In the genomic region with DNA sequence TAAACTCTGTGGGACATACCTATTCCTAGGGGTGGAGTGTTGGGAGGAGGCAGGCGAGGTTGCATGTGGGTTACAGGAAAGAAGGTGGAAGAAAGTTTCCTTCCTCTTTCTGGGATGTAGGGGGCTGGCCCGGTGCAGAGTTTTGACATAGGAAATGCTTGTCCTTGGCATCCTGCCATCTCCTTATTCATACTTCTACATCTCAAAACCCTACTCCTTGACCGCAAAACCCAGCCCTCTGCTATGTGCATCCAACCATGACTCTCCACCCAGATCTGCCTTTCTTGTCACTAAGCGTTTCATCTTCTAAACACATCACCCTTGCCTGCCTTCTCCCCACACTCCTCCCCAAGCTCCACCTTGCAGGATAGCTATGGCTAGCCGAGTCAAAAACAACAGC, we compare ENCODE assay signal across 8 cellular contexts. TPM values are rescaled to one million over a fixed set of nuclear protein-coding genes. Genes with fewer than 3 reads are reported as not detected.
A peak's percentile ranks its signal among the peaks of the same experiment; 100 is the strongest.
DNase-seq lines count a peak whose midpoint lies in the region; ATAC-seq and TF ChIP-seq lines count a peak whose summit lies in the region.
"Not testable (repeated sequence)": the region's sequence is repeated elsewhere in the genome, so short reads cannot be mapped to it uniquely, and the experiment has no call there.

No MANE protein-coding gene starts in this region.

- H2AFZ ChIP-seq in Karpas-422 (ENCODE audit: low read length), result not testable (repeated sequence)

- not testable (repeated sequence) for H3K9me3 ChIP-seq in A673 (ENCODE audit: low read depth, low read length, poor library complexity, severe bottlenecking); Karpas-422 (ENCODE audit: low read length); T-helper 17 cell (ENCODE audit: control insufficient read depth, low read length, poor library complexity, severe bottlenecking)

- peak overlapping the region; percentile 42 for H3K4me2 ChIP-seq in Karpas-422 (ENCODE audit: low read depth, low read length, poor library complexity, severe bottlenecking)

- ATAC-seq in GM18870 (IDR thresholded peaks at IDR 0.05; ENCODE audit: unreplicated experiment) (peak; percentile 98), HG02798 (IDR thresholded peaks at IDR 0.05; ENCODE audit: poor library complexity, unreplicated experiment) (peak; percentile 97), T-helper 17 cell (peak; percentile 94)

- H3K4me1 ChIP-seq in A673 (ENCODE audit: insufficient read depth, low read length, poor library complexity, severe bottlenecking), result not testable (repeated sequence)
- H3K4me1 ChIP-seq in Karpas-422 (ENCODE audit: low read length), result peaks cover 13% of the 10 kb centered on the region

- H3K27ac Mint-ChIP-seq in T-helper 17 cell, result not testable (repeated sequence)
- peak overlapping the region; percentile 20 for H3K27ac Mint-ChIP-seq in activated T-helper 2 cell treated with anti-CD3 and anti-CD28 coated beads, Interferon-gamma antibody, Interleukin-2, Interleukin-4, amounts not matched to agents 10 μg/mL and 5 μg/mL and 100 μg/mL, durations not matched to agents 14 hours and 24 hours and 36 hours

- not testable (repeated sequence) for H3K27ac ChIP-seq in A673 (ENCODE audit: low read depth, low read length, poor library complexity, severe bottlenecking); Karpas-422 (ENCODE audit: low read length)

- H3K4me3 Mint-ChIP-seq in T-helper 17 cell, result peak overlapping the region; percentile 66
- not testable (repeated sequence) for H3K4me3 Mint-ChIP-seq in activated T-helper 2 cell treated with anti-CD3 and anti-CD28 coated beads, Interferon-gamma antibody, Interleukin-2, Interleukin-4, amounts not matched to agents 10 μg/mL and 5 μg/mL and 100 μg/mL, durations not matched to agents 14 hours and 24 hours and 36 hours (ENCODE audit: low read depth)

- BruUV-seq in A673 (replicated peaks; lab: Mats Ljungman, UMichigan), result not testable (repeated sequence)

- not testable (repeated sequence) for H3K27me3 ChIP-seq in A673 (replicated peaks; ENCODE audit: insufficient read depth, low read depth, low read length, poor library complexity); Karpas-422 (ENCODE audit: low read length)

- POLR2A ChIA-PET in A673 (lab: Charles Lee; ENCODE audit: low non-redundant PET), result not testable (repeated sequence)

- H3K9me3 Mint-ChIP-seq in activated T-helper 2 cell treated with anti-CD3 and anti-CD28 coated beads, Interferon-gamma antibody, Interleukin-2, Interleukin-4, amounts not matched to agents 10 μg/mL and 5 μg/mL and 100 μg/mL, durations not matched to agents 14 hours and 24 hours and 36 hours, result not testable (repeated sequence)

- peaks cover 18% of the 10 kb centered on the region for H3K4me1 Mint-ChIP-seq in T-helper 17 cell
- peaks cover 18% of the 10 kb centered on the region for H3K4me1 Mint-ChIP-seq in activated T-helper 2 cell treated with anti-CD3 and anti-CD28 coated beads, Interferon-gamma antibody, Interleukin-2, Interleukin-4, amounts not matched to agents 10 μg/mL and 5 μg/mL and 100 μg/mL, durations not matched to agents 14 hours and 24 hours and 36 hours (ENCODE audit: low read depth)

- CTCF ChIA-PET in A673 (lab: Charles Lee), result not testable (repeated sequence)

- DNase-seq in A673 (ENCODE audit: low spot score) (peak; percentile 2), Karpas-422 (peak; percentile 77), T-helper 17 cell (peak in 2 of 3 donors; percentile 14 to 25), fibroblast of villous mesenchyme (ENCODE audit: low read depth) (peak; percentile 28)
- DNase-seq in activated T-helper 2 cell treated with anti-CD3 and anti-CD28 coated beads, Interferon-gamma antibody, Interleukin-2, Interleukin-4, amounts not matched to agents 10 μg/mL and 5 μg/mL and 100 μg/mL, durations not matched to agents 14 hours and 24 hours and 36 hours (ENCODE audit: low spot score), result peak; percentile 50
- DNase-seq in stimulated activated CD4-positive, alpha-beta T cell treated with anti-CD3 and anti-CD28 coated beads, Interleukin-15, amount 100 ng/mL, for 1 hour (ENCODE audit: low read depth in 1 of 2, low spot score in 1 of 2), result peak; percentile 6 to 8

- not testable (repeated sequence) for H3K4me3 ChIP-seq in A673 (ENCODE audit: low read depth, low read length, poor library complexity, severe bottlenecking); Karpas-422 (ENCODE audit: low read length); fibroblast of villous mesenchyme (ENCODE audit: low read depth, low read length)

- not testable (repeated sequence) for H3K79me2 ChIP-seq in Karpas-422 (ENCODE audit: low read length)

- not testable (repeated sequence) for TF ChIP-seq CTCF in A673 (conservative IDR thresholded peaks at IDR 0.05; ENCODE audit: low read depth, low read length); fibroblast of villous mesenchyme (IDR thresholded peaks at IDR 0.05; ENCODE audit: insufficient read depth, low read depth, low read length)

- not testable (repeated sequence) for H3K36me3 ChIP-seq in A673 (ENCODE audit: insufficient read depth, low read length, poor library complexity, severe bottlenecking); Karpas-422 (ENCODE audit: insufficient read depth, low read length)

- not testable (repeated sequence) for H3K27me3 Mint-ChIP-seq in T-helper 17 cell; activated T-helper 2 cell treated with anti-CD3 and anti-CD28 coated beads, Interferon-gamma antibody, Interleukin-2, Interleukin-4, amounts not matched to agents 10 μg/mL and 5 μg/mL and 100 μg/mL, durations not matched to agents 14 hours and 24 hours and 36 hours (ENCODE audit: low read depth)

- H3K9me2 ChIP-seq in Karpas-422 (replicated peaks; ENCODE audit: insufficient read depth, low read length), result not testable (repeated sequence)

- H4K20me1 ChIP-seq in Karpas-422 (ENCODE audit: insufficient read depth, low read depth, low read length), result not testable (repeated sequence)

- intact Hi-C loops in A673 (cut with micrococcal nuclease; ENCODE audit: unreplicated experiment); activated T-helper 2 cell treated with anti-CD3 and anti-CD28 coated beads, Interferon-gamma antibody, Interleukin-2, Interleukin-4, amounts not matched to agents 10 μg/mL and 5 μg/mL and 100 μg/mL, durations not matched to agents 14 hours and 24 hours and 36 hours (cut with micrococcal nuclease): not testable (repeated sequence)

- not testable (repeated sequence) for H3K9ac ChIP-seq in Karpas-422 (ENCODE audit: low read length)

- H3K36me3 Mint-ChIP-seq in T-helper 17 cell (ENCODE audit: low read depth); activated T-helper 2 cell treated with anti-CD3 and anti-CD28 coated beads, Interferon-gamma antibody, Interleukin-2, Interleukin-4, amounts not matched to agents 10 μg/mL and 5 μg/mL and 100 μg/mL, durations not matched to agents 14 hours and 24 hours and 36 hours (ENCODE audit: low read depth): not testable (repeated sequence)

RNA-seq across cellular contexts. Expression of a gene that starts 48.5 kb away (rescaled TPM):
- total RNA-seq in A673 (2021), result not detected in 2 replicates
- total RNA-seq in Karpas-422 (2014; rRNA removed; shearing (Covaris generic); ENCODE audit: low replicate concordance), result not detected in 2 replicates
- not detected for total RNA-seq in T-helper 17 cell
- not detected in 2 replicates for total RNA-seq in activated T-helper 2 cell treated with anti-CD3 and anti-CD28 coated beads, Interferon-gamma antibody, Interleukin-2, Interleukin-4, amounts not matched to agents 10 μg/mL and 5 μg/mL and 100 μg/mL, durations not matched to agents 14 hours and 24 hours and 36 hours
- not detected in 2 replicates for total RNA-seq in fibroblast of villous mesenchyme

Comparison
In these comparisons a context has a peak if more than half of its experiments do, and no peak if none do; other contexts are left out.
1. DNase-seq: peak in every context shown above with its lines; median percentile 77 in Karpas-422; 50 in activated T-helper 2 cell treated with anti-CD3 and anti-CD28 coated beads, Interferon-gamma antibody, Interleukin-2, Interleukin-4, amounts not matched to agents 10 μg/mL and 5 μg/mL and 100 μg/mL, durations not matched to agents 14 hours and 24 hours and 36 hours; 28 in fibroblast of villous mesenchyme; 20 in T-helper 17 cell; 7 in stimulated activated CD4-positive, alpha-beta T cell treated with anti-CD3 and anti-CD28 coated beads, Interleukin-15, amount 100 ng/mL, for 1 hour; 2 in A673.